13 cellular contexts compared by ENCODE assay signal in genomic region chr9:132243156-132244074, GRCh38.
A peak's percentile ranks its signal among the peaks of the same experiment; 100 is the strongest.
DNase-seq lines count a peak whose midpoint lies in the region; ATAC-seq and TF ChIP-seq lines count a peak whose summit lies in the region.
"Had no signal": no experiment of that assay in that cellular context is flagged by ENCODE, and none has a peak within 500 bp of the region (broad histone marks: within the 10 kb centered on the region; RNA-seq: fewer than 3 reads in every experiment).

No MANE protein-coding gene starts in this region.

- no peak overlapping the region for H2BK120ac ChIP-seq in neuronal stem cell (ENCODE audit: low read depth, low read length)

- peaks cover 6% of the 10 kb centered on the region for H3K4me1 Mint-ChIP-seq in T-helper 2 cell treated with Interferon-gamma antibody and Interleukin-4, amounts not matched to agents 5 μg/mL and 100 μg/mL, for 36 hours (ENCODE audit: low read depth)
- peaks cover 6% of the 10 kb centered on the region for H3K4me1 Mint-ChIP-seq in activated T-helper 2 cell treated with anti-CD3 and anti-CD28 coated beads, Interferon-gamma antibody, Interleukin-2, Interleukin-4, amounts not matched to agents 10 μg/mL and 5 μg/mL and 100 μg/mL, durations not matched to agents 14 hours and 24 hours and 36 hours (ENCODE audit: low read depth)

- peaks cover 1% of the 10 kb centered on the region for H3K79me1 ChIP-seq in neuronal stem cell (ENCODE audit: low read depth, low read length)

- H3K27me3 Mint-ChIP-seq in T-helper 2 cell treated with Interferon-gamma antibody and Interleukin-4, amounts not matched to agents 5 μg/mL and 100 μg/mL, for 36 hours (ENCODE audit: low read depth) = peaks cover 39% of the 10 kb centered on the region
- H3K27me3 Mint-ChIP-seq in activated T-helper 2 cell treated with anti-CD3 and anti-CD28 coated beads, Interferon-gamma antibody, Interleukin-2, Interleukin-4, amounts not matched to agents 10 μg/mL and 5 μg/mL and 100 μg/mL, durations not matched to agents 14 hours and 24 hours and 36 hours (ENCODE audit: low read depth) = peaks cover 37% of the 10 kb centered on the region

- no peak overlapping the region for H3K27ac Mint-ChIP-seq in T-helper 2 cell treated with Interferon-gamma antibody and Interleukin-4, amounts not matched to agents 5 μg/mL and 100 μg/mL, for 36 hours
- H3K27ac Mint-ChIP-seq in activated T-helper 2 cell treated with anti-CD3 and anti-CD28 coated beads, Interferon-gamma antibody, Interleukin-2, Interleukin-4, amounts not matched to agents 10 μg/mL and 5 μg/mL and 100 μg/mL, durations not matched to agents 14 hours and 24 hours and 36 hours = no peak overlapping the region

- H3K14ac ChIP-seq in neuronal stem cell (ENCODE audit: low read length) = peak overlapping the region; percentile 6

- H2BK15ac ChIP-seq in neuronal stem cell (ENCODE audit: low read length) = peak overlapping the region; percentile 81

- H3K4me3 Mint-ChIP-seq in T-helper 2 cell treated with Interferon-gamma antibody and Interleukin-4, amounts not matched to agents 5 μg/mL and 100 μg/mL, for 36 hours = peak overlapping the region; percentile 95
- peak overlapping the region; percentile 93 for H3K4me3 Mint-ChIP-seq in activated T-helper 2 cell treated with anti-CD3 and anti-CD28 coated beads, Interferon-gamma antibody, Interleukin-2, Interleukin-4, amounts not matched to agents 10 μg/mL and 5 μg/mL and 100 μg/mL, durations not matched to agents 14 hours and 24 hours and 36 hours (ENCODE audit: low read depth)

- H2AFZ ChIP-seq in neuronal stem cell (ENCODE audit: low read length) = no peak overlapping the region

- H3K4me1 ChIP-seq in HUES6 (ENCODE audit: control insufficient read depth, insufficient read depth, low read length) = peaks cover 32% of the 10 kb centered on the region
- H3K4me1 ChIP-seq in neuronal stem cell (ENCODE audit: control insufficient read depth in 2 of 2, insufficient read depth in 1 of 2, low read depth in 1 of 2, low read length in 2 of 2) = peaks cover 9 to 12% of the 10 kb centered on the region in 2 donors
- peaks cover 15 to 46% (median 39%) of the 10 kb centered on the region in 4 donors for H3K4me1 ChIP-seq in stomach

- H2AK5ac ChIP-seq in neuronal stem cell (ENCODE audit: low read depth, low read length) = peak overlapping the region; percentile 11

- H3K23ac ChIP-seq in neuronal stem cell (ENCODE audit: low read depth, low read length, poor library complexity) = peak overlapping the region; percentile 73

- no peaks in the 10 kb centered on the region for H3K9me3 ChIP-seq in HUES6 (ENCODE audit: control insufficient read depth, insufficient read depth, low read depth, low read length)
- H3K9me3 ChIP-seq in neuronal stem cell (replicated peaks in 1 of 2; ENCODE audit: control insufficient read depth in 2 of 2, insufficient read depth in 1 of 2, low read depth in 1 of 2, low read length in 2 of 2) = no peaks in the 10 kb centered on the region
- H3K9me3 ChIP-seq in stomach = no peaks in the 10 kb centered on the region
- H3K9me3 ChIP-seq: ascending aorta had no signal

- H3K4me3 ChIP-seq in HUES6 (ENCODE audit: low read depth, low read length) (peak overlapping the region; percentile 67; the same call in 1 of the 2 replicates), neuronal stem cell (ENCODE audit: low read length in 2 of 2) (peak overlapping the region in 1 of 2 donors; percentile 29), stomach (no peak overlapping the region)

- peak overlapping the region; percentile 28 for H3K18ac ChIP-seq in neuronal stem cell (ENCODE audit: low read length)

- no peak overlapping the region for H3K4ac ChIP-seq in neuronal stem cell (ENCODE audit: low read length)

- peak overlapping the region; percentile 11 for H3K4me2 ChIP-seq in neuronal stem cell (ENCODE audit: insufficient read depth, low read length, poor library complexity, severe bottlenecking)

- H4K91ac ChIP-seq in neuronal stem cell (ENCODE audit: low read depth, low read length, poor library complexity) = no peak overlapping the region

- H3K9me3 Mint-ChIP-seq in T-helper 2 cell treated with Interferon-gamma antibody and Interleukin-4, amounts not matched to agents 5 μg/mL and 100 μg/mL, for 36 hours = no peaks in the 10 kb centered on the region
- H3K9me3 Mint-ChIP-seq in activated T-helper 2 cell treated with anti-CD3 and anti-CD28 coated beads, Interferon-gamma antibody, Interleukin-2, Interleukin-4, amounts not matched to agents 10 μg/mL and 5 μg/mL and 100 μg/mL, durations not matched to agents 14 hours and 24 hours and 36 hours = no peaks in the 10 kb centered on the region

- no peak for ATAC-seq in HG03175 (IDR thresholded peaks at IDR 0.05; ENCODE audit: unreplicated experiment)

- no peak overlapping the region for H4K8ac ChIP-seq in neuronal stem cell (ENCODE audit: low read depth, low read length)

- H3K27ac ChIP-seq in HUES6 (ENCODE audit: low read depth, low read length) = no peak overlapping the region
- no peak overlapping the region for H3K27ac ChIP-seq in neuronal stem cell (replicated peaks; ENCODE audit: low read length)
- peak overlapping the region in 1 of 5 donors; percentile 72 for H3K27ac ChIP-seq in stomach
- H3K27ac ChIP-seq: ascending aorta had no signal

- H3K36me3 Mint-ChIP-seq in T-helper 2 cell treated with Interferon-gamma antibody and Interleukin-4, amounts not matched to agents 5 μg/mL and 100 μg/mL, for 36 hours (ENCODE audit: low read depth) = no peaks in the 10 kb centered on the region
- H3K36me3 Mint-ChIP-seq in activated T-helper 2 cell treated with anti-CD3 and anti-CD28 coated beads, Interferon-gamma antibody, Interleukin-2, Interleukin-4, amounts not matched to agents 10 μg/mL and 5 μg/mL and 100 μg/mL, durations not matched to agents 14 hours and 24 hours and 36 hours (ENCODE audit: low read depth) = no peaks in the 10 kb centered on the region

- no peak for TF ChIP-seq POLR2A in stomach (IDR thresholded peaks at IDR 0.05)

- no peak for TF ChIP-seq CTCF in stomach (IDR thresholded peaks at IDR 0.05)

- H2BK5ac ChIP-seq in neuronal stem cell (ENCODE audit: low read length) = no peak overlapping the region

- intact Hi-C loops in activated T-helper 2 cell treated with anti-CD3 and anti-CD28 coated beads, Interferon-gamma antibody, Interleukin-2, Interleukin-4, amounts not matched to agents 10 μg/mL and 5 μg/mL and 100 μg/mL, durations not matched to agents 14 hours and 24 hours and 36 hours (cut with micrococcal nuclease) = loop anchor here (10.0 kb wide), 1 partner anchor 409 kb away; no protein-coding TSS in a partner anchor
- intact Hi-C loops in stomach (cut with DNase I; ENCODE audit: low total_unique reads) = no loop called here

- H3K9ac ChIP-seq in HUES6 (ENCODE audit: low read length) (no peak overlapping the region), neuronal stem cell (ENCODE audit: low read depth, low read length, poor library complexity) (no peak overlapping the region)

- H3K36me3 ChIP-seq in HUES6 (ENCODE audit: control insufficient read depth, insufficient read depth, low read length) (no peaks in the 10 kb centered on the region), neuronal stem cell (replicated peaks in 1 of 2; ENCODE audit: control insufficient read depth in 2 of 2, insufficient read depth in 2 of 2, low read length in 2 of 2) (no peaks in the 10 kb centered on the region), stomach (no peaks in the 10 kb centered on the region)
- H3K36me3 ChIP-seq: ascending aorta had no signal

- H3K27me3 ChIP-seq in HUES6 (ENCODE audit: control insufficient read depth, insufficient read depth, low read length) (peaks cover 56% of the 10 kb centered on the region), neuronal stem cell (ENCODE audit: control insufficient read depth in 3 of 3, insufficient read depth in 3 of 3, low read depth in 1 of 3, low read length in 3 of 3) (peaks cover 0 to 83% (median 25%) of the 10 kb centered on the region in 3 experiments), stomach (peaks cover 0 to 33% (median 5%) of the 10 kb centered on the region in 3 donors)
- H3K27me3 ChIP-seq: ascending aorta had no signal

- WGBS in neuronal stem cell (ENCODE audit: extremely low coverage in 2 of 2, insufficient read length in 2 of 2, insufficient replicate concordance in 1 of 2), 2 donors = no CpG with 5 or more reads among the region's 19 CpGs
- WGBS in stomach, 5 donors = 79 to 86% (median 81%) methylated on average over 17 to 19 of the region's 19 CpGs

- DNase-seq in T-helper 2 cell treated with Interferon-gamma antibody and Interleukin-4, amounts not matched to agents 5 μg/mL and 100 μg/mL, for 36 hours (ENCODE audit: low spot score) = no peak
- DNase-seq in T-helper 2 cell = no peak
- DNase-seq in activated T-helper 2 cell treated with anti-CD3 and anti-CD28 coated beads, Interferon-gamma antibody, Interleukin-2, Interleukin-4, amounts not matched to agents 10 μg/mL and 5 μg/mL and 100 μg/mL, durations not matched to agents 14 hours and 24 hours and 36 hours (ENCODE audit: low spot score) = no peak
- no peak for DNase-seq in neuronal stem cell (ENCODE audit: low spot score)
- no peak for DNase-seq in NCI-H1048 (lab: John Stamatoyannopoulos, UW)
- no peak for DNase-seq in stomach
- DNase-seq: ACHN; activated CD4-positive, alpha-beta T cell treated with anti-CD3 and anti-CD28 coated beads for 1 hour; KG1; NCI-H2171 treated with DMSO at 0.1 percent for 48 hours had no signal

- TF ChIP-seq EP300 in stomach (IDR thresholded peaks at IDR 0.05) = no peak

- H2BK12ac ChIP-seq in neuronal stem cell (ENCODE audit: low read length) = no peak overlapping the region
